ENCODE assay signal across 3 cellular contexts in the genomic region with DNA sequence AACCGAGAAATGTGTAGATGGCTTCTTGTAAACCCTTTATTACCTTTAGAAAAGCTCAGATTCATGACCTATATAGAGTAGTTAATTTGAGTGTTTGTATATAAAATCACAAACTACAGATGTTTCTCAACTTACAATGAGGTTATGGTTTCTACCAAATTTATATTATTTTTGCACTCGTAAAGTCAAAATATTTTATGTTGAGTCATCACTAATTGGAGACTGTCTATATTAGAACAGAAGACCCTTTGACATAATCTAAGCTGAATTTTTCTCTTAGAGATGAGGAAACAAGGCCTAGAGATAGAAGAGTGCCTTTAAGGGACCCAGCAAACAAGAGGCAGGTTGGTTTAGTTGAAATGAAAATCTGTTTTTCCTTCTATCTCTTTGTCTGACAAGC.
TF ChIP-seq lines count a peak whose summit lies in the region.

No MANE protein-coding gene starts in this region.

TF ChIP-seq in A549, 52 proteins besides CTCF, POLR2A, EP300 and RAD21:
- peak; percentile 87 for TF ChIP-seq MAFK (IDR thresholded peaks at IDR 0.05; ENCODE audit: partially characterized antibody)
- TF ChIP-seq HOXB5 (CRISPR knock-in tag; IDR thresholded peaks at IDR 0.05), result no peak

TF ChIP-seq in IMR-90, 13 proteins besides CTCF, POLR2A, EP300 and RAD21:
- TF ChIP-seq, protein P1, sequence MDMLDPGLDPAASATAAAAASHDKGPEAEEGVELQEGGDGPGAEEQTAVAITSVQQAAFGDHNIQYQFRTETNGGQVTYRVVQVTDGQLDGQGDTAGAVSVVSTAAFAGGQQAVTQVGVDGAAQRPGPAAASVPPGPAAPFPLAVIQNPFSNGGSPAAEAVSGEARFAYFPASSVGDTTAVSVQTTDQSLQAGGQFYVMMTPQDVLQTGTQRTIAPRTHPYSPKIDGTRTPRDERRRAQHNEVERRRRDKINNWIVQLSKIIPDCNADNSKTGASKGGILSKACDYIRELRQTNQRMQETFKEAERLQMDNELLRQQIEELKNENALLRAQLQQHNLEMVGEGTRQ (IDR thresholded peaks at IDR 0.05; ENCODE audit: low read depth, low read length), result no peak
- TF ChIP-seq SMC3 (IDR thresholded peaks at IDR 0.05; ENCODE audit: low read depth, low read length) (no peak), CEBPB (IDR thresholded peaks at IDR 0.05; ENCODE audit: low read depth, low read length) (no peak), RCOR1 (IDR thresholded peaks at IDR 0.05; ENCODE audit: insufficient replicate concordance, low read length) (no peak), NFE2L2 (IDR thresholded peaks at IDR 0.05; ENCODE audit: low read depth, low read length) (no peak), MAFK (IDR thresholded peaks at IDR 0.05; ENCODE audit: low read depth, low read length) (peak; percentile 90)

TF ChIP-seq in H1, 55 proteins besides CTCF, POLR2A, EP300 and RAD21:
- TF ChIP-seq MAFK (IDR thresholded peaks at IDR 0.05; ENCODE audit: low read depth, low read length) (peak; percentile 51; the same call in 1 of the 2 replicates), JUND (IDR thresholded peaks at IDR 0.05; ENCODE audit: low read length) (no peak)
